ENCODE assay signal across 8 cellular contexts in genomic region chr1:62271932-62272728, GRCh38. TPM values are rescaled to one million over a fixed set of nuclear protein-coding genes. Genes with fewer than 3 reads are reported as not detected.
DNase-seq lines count a peak whose midpoint lies in the region; ATAC-seq and TF ChIP-seq lines count a peak whose summit lies in the region.

No MANE protein-coding gene starts in this region.

- H3K9me2 ChIP-seq in HCT116 (ENCODE audit: insufficient read depth): no peaks in the 10 kb centered on the region

- no peaks in the 10 kb centered on the region for H3K36me3 Mint-ChIP-seq in activated T-cell treated with anti-CD3 and anti-CD28 coated beads, Interleukin-2, amount 50 U/mL, for 4 hours (ENCODE audit: insufficient read depth)
- peaks cover 3% of the 10 kb centered on the region for H3K36me3 Mint-ChIP-seq in progenitor cell of endocrine pancreas (ENCODE audit: insufficient read depth)

- no peak overlapping the region for H3K4me2 ChIP-seq in HCT116 (ENCODE audit: low read length)

- no peaks in the 10 kb centered on the region for H3K27me3 ChIP-seq in HCT116 (ENCODE audit: insufficient read depth, low read length)
- no peaks in the 10 kb centered on the region for H3K27me3 ChIP-seq in tibial artery

- TF ChIP-seq RAD21 in HCT116 (IDR thresholded peaks at IDR 0.05; ENCODE audit: low read depth): no peak

- no peak overlapping the region for H3K4me3 ChIP-seq in HCT116 (replicated peaks in 1 of 2; ENCODE audit: low read depth in 1 of 2, low read length in 2 of 2)
- H3K4me3 ChIP-seq in NB4 (ENCODE audit: low read depth, low read length): no peak overlapping the region
- H3K4me3 ChIP-seq in tibial artery: no peak overlapping the region

- no peak overlapping the region for H3K9ac ChIP-seq in HCT116 (ENCODE audit: low read length)

- DNase-seq in GM13977 (ENCODE audit: low spot score): peak; percentile 47
- no peak for DNase-seq in HCT116 (ENCODE audit: low read depth, low spot score)
- peak; percentile 31 for DNase-seq in NB4 (ENCODE audit: low read depth)
- no peak for DNase-seq in activated T-cell treated with anti-CD3 and anti-CD28 coated beads, Interleukin-2, amount 50 U/mL, for 4 hours
- no peak for DNase-seq in progenitor cell of endocrine pancreas (ENCODE audit: low spot score, unreplicated experiment)
- DNase-seq in tibial artery: no peak
- no peak for DNase-seq in SW 1271 (lab: John Stamatoyannopoulos, UW)
- DNase-seq in SKM-1 (lab: John Stamatoyannopoulos, UW; ENCODE audit: unreplicated experiment): no peak

- H3K9me3 ChIP-seq in HCT116 (ENCODE audit: control insufficient read depth in 1 of 2, insufficient read depth in 1 of 2, low read depth in 1 of 2, low read length in 2 of 2) (no peaks in the 10 kb centered on the region), tibial artery (no peaks in the 10 kb centered on the region)

- no TSS peak for BruUV-seq in HCT116 (replicated peaks; lab: Mats Ljungman, UMichigan)

- POLR2A ChIA-PET in HCT116 (lab: Charles Lee): interaction anchor here (0.7 kb wide), 1 partner anchor 10 kb away, joined by 3 read pairs; no protein-coding TSS in a partner anchor

- CTCF ChIA-PET in HCT116 (lab: Charles Lee): no interaction called here

- H3K4me3 Mint-ChIP-seq in activated T-cell treated with anti-CD3 and anti-CD28 coated beads, Interleukin-2, amount 50 U/mL, for 4 hours: peak overlapping the region; percentile 2
- no peak overlapping the region for H3K4me3 Mint-ChIP-seq in progenitor cell of endocrine pancreas (ENCODE audit: low read depth)

- H3K4me1 ChIP-seq in HCT116 (ENCODE audit: control insufficient read depth in 1 of 2, insufficient read depth in 2 of 2, low read length in 2 of 2) (no peaks in the 10 kb centered on the region), tibial artery (no peaks in the 10 kb centered on the region)

- peaks cover 3% of the 10 kb centered on the region for H3K9me3 Mint-ChIP-seq in activated T-cell treated with anti-CD3 and anti-CD28 coated beads, Interleukin-2, amount 50 U/mL, for 4 hours
- H3K9me3 Mint-ChIP-seq in progenitor cell of endocrine pancreas (ENCODE audit: low read depth): peaks cover 3% of the 10 kb centered on the region

- RAD21 ChIA-PET in HCT116 (lab: Charles Lee; ENCODE audit: low non-redundant PET in 1 of 2, low total read pairs in 2 of 2, uncharacterized antibody in 2 of 2, unreplicated experiment in 2 of 2): no interaction called here

- H3K4me1 Mint-ChIP-seq in activated T-cell treated with anti-CD3 and anti-CD28 coated beads, Interleukin-2, amount 50 U/mL, for 4 hours (ENCODE audit: low read depth): peaks cover 28% of the 10 kb centered on the region
- peaks cover 4% of the 10 kb centered on the region for H3K4me1 Mint-ChIP-seq in progenitor cell of endocrine pancreas (ENCODE audit: low read depth)

- H2AFZ ChIP-seq in HCT116 (ENCODE audit: low read depth, low read length, poor library complexity, severe bottlenecking): no peak overlapping the region

- TF ChIP-seq CTCF in GM13977 (IDR thresholded peaks at IDR 0.05; ENCODE audit: extremely low read depth, insufficient read depth, missing control alignments) (no peak), HCT116 (IDR thresholded peaks at IDR 0.05 in 2 of 3, conservative IDR thresholded peaks at IDR 0.05 in 1 of 3; ENCODE audit: borderline replicate concordance in 1 of 3, insufficient read depth in 1 of 3, low read depth in 2 of 3, low read length in 2 of 3) (peak in 2 of 3 experiments; percentile 21; a peak in 3 of 6 replicates), NB4 (IDR thresholded peaks at IDR 0.05; ENCODE audit: low read depth, low read length) (no peak), progenitor cell of endocrine pancreas (IDR thresholded peaks at IDR 0.05; ENCODE audit: unreplicated experiment) (peak; percentile 19), tibial artery (IDR thresholded peaks at IDR 0.05) (no peak)

- no peak overlapping the region for H3K27ac ChIP-seq in HCT116 (ENCODE audit: low read depth, low read length)
- no peak overlapping the region for H3K27ac ChIP-seq in tibial artery

- H3K79me2 ChIP-seq in HCT116 (ENCODE audit: insufficient read depth, low read length): no peaks in the 10 kb centered on the region

- H3K27me3 Mint-ChIP-seq in activated T-cell treated with anti-CD3 and anti-CD28 coated beads, Interleukin-2, amount 50 U/mL, for 4 hours (ENCODE audit: low read depth): no peaks in the 10 kb centered on the region
- peaks cover 3% of the 10 kb centered on the region for H3K27me3 Mint-ChIP-seq in progenitor cell of endocrine pancreas

- no peak for TF ChIP-seq POLR2A in HCT116 (IDR thresholded peaks at IDR 0.05; ENCODE audit: borderline replicate concordance, extremely low read depth, insufficient read depth, insufficient read length)
- TF ChIP-seq POLR2A in NB4 (IDR thresholded peaks at IDR 0.05; ENCODE audit: extremely low read depth, insufficient read length): no peak

- in situ Hi-C loops in GM13977 (cut with MboI; ENCODE audit: low pct_unique_long_range_greater_than_20kb, low sequenced_read_pairs, unreplicated experiment): no loop called here

- no peaks in the 10 kb centered on the region for H4K20me1 ChIP-seq in HCT116 (ENCODE audit: insufficient read depth)

- H3K36me3 ChIP-seq in HCT116 (ENCODE audit: control insufficient read depth in 1 of 2, insufficient read depth in 2 of 2, low read length in 2 of 2) (no peaks in the 10 kb centered on the region), tibial artery (no peaks in the 10 kb centered on the region)

- H3K27ac Mint-ChIP-seq in progenitor cell of endocrine pancreas: no peak overlapping the region

- intact Hi-C loops in HCT116 (cut with micrococcal nuclease): no loop called here
- intact Hi-C loops in tibial artery (cut with DNase I; ENCODE audit: low total_unique reads): no loop called here

- peak; percentile 77 for ATAC-seq in HCT116
- peak; percentile 71 for ATAC-seq in activated T-cell treated with anti-CD3 and anti-CD28 coated beads, Interleukin-2, amount 50 U/mL, for 4 hours

TF ChIP-seq in HCT116, 20 proteins besides CTCF, POLR2A, EP300 and RAD21:
- no peak for TF ChIP-seq EZH2 (IDR thresholded peaks at IDR 0.05)
- no peak for TF ChIP-seq SP1 (IDR thresholded peaks at IDR 0.05; ENCODE audit: low read depth)
- no peak for TF ChIP-seq EZH2phosphoT487 (IDR thresholded peaks at IDR 0.05; ENCODE audit: borderline replicate concordance)
- TF ChIP-seq SIN3A (IDR thresholded peaks at IDR 0.05; ENCODE audit: low read depth): no peak
TF ChIP-seq in HCT116: peak in this region for 0.

RNA-seq across cellular contexts. Expression of gene KANK4, which starts 47.1 kb away (rescaled TPM):
- total RNA-seq in HCT116 (2021; ENCODE audit: unreplicated experiment): not detected
- polyA plus RNA-seq in HCT116 (2012): not detected in 2 replicates
- total RNA-seq in activated T-cell treated with anti-CD3 and anti-CD28 coated beads, Interleukin-2, amount 50 U/mL, for 4 hours: not detected
- 1.0 and 1.2 TPM in 2 replicates for total RNA-seq in progenitor cell of endocrine pancreas

Comparison
In these comparisons a context has a peak if more than half of its experiments do, and no peak if none do; other contexts are left out.
1. DNase-seq: peak in GM13977 (single experiment) and NB4 (single experiment); none in HCT116 (single experiment), activated T-cell treated with anti-CD3 and anti-CD28 coated beads, Interleukin-2, amount 50 U/mL, for 4 hours (single experiment), progenitor cell of endocrine pancreas (single experiment), tibial artery (0 of 2), SW 1271 (0 of 2) and SKM-1 (single experiment).
2. CTCF ChIP-seq: peak in HCT116 (2 of 3) and progenitor cell of endocrine pancreas (single experiment); none in GM13977 (single experiment), NB4 (single experiment) and tibial artery (0 of 2).